Comparison of ENCODE assay signal across 17 cellular contexts in genomic region chr4:102469806-102470205, GRCh38. TPM values are rescaled to one million over a fixed set of nuclear protein-coding genes. Genes with fewer than 3 reads are reported as not detected.
DNase-seq lines count a peak whose midpoint lies in the region; ATAC-seq, FAIRE-seq and TF ChIP-seq lines count a peak whose summit lies in the region.
"Had no signal": no experiment of that assay in that cellular context is flagged by ENCODE, and none has a peak within 500 bp of the region (broad histone marks: within the 10 kb centered on the region; RNA-seq: fewer than 3 reads in every experiment).

No MANE protein-coding gene starts in this region.

- no peaks in the 10 kb centered on the region for H3K9me3 Mint-ChIP-seq in central memory CD8-positive, alpha-beta T cell

- no peak overlapping the region for H3K27ac ChIP-seq in A549
- H3K27ac ChIP-seq in A673 (ENCODE audit: low read depth, low read length, poor library complexity, severe bottlenecking): peak overlapping the region; percentile 25
- no peak overlapping the region for H3K27ac ChIP-seq in mammary epithelial cell (ENCODE audit: insufficient read depth, low read depth, low read length)

- FAIRE-seq in A549 (lab: Jason Lieb, UNC): no peak
- peak; percentile 21 for FAIRE-seq in GM12892 (lab: Jason Lieb, UNC)
- FAIRE-seq: D721Med had no signal

- dilution Hi-C loops in mammary epithelial cell (cut with HindIII; ENCODE audit: low sequenced_read_pairs): no loop called here

- 4% methylated on average over 1 of the region's 1 CpG for WGBS in A549 (ENCODE audit: missing lambda C conversion rate)
- 0% methylated on average over 1 of the region's 1 CpG for WGBS in mammary epithelial cell (ENCODE audit: low coverage, missing lambda C conversion rate)

- TF ChIP-seq CTCF in A549 (IDR thresholded peaks at IDR 0.05) (no peak), A673 (conservative IDR thresholded peaks at IDR 0.05; ENCODE audit: low read depth, low read length) (no peak), mammary epithelial cell (conservative IDR thresholded peaks at IDR 0.05 in 1 of 2, IDR thresholded peaks at IDR 0.05 in 1 of 2; ENCODE audit: extremely low read depth in 1 of 2, insufficient read depth in 1 of 2, low read depth in 1 of 2, low read length in 2 of 2) (no peak)

- H3K4me1 ChIP-seq in A549: no peaks in the 10 kb centered on the region
- peaks cover 15% of the 10 kb centered on the region for H3K4me1 ChIP-seq in A673 (ENCODE audit: insufficient read depth, low read length, poor library complexity, severe bottlenecking)
- H3K4me1 ChIP-seq in mammary epithelial cell (ENCODE audit: insufficient read depth, low read length): peaks cover 3% of the 10 kb centered on the region

- H3K4me2 ChIP-seq in A549 (no peak overlapping the region), mammary epithelial cell (ENCODE audit: insufficient read depth, low read depth, low read length) (no peak overlapping the region)

- intact Hi-C loops in A673 (cut with micrococcal nuclease; ENCODE audit: unreplicated experiment) (no loop called here), mammary epithelial cell (cut with micrococcal nuclease) (no loop called here)

- peaks cover 2% of the 10 kb centered on the region for H3K36me3 Mint-ChIP-seq in central memory CD8-positive, alpha-beta T cell (ENCODE audit: insufficient read depth)

- H3K4me1 Mint-ChIP-seq in central memory CD8-positive, alpha-beta T cell: peaks cover 6% of the 10 kb centered on the region
- H3K4me1 Mint-ChIP-seq: B cell had no signal

- POLR2A ChIA-PET in A549 (lab: Yijun Ruan, JAX) (no interaction called here), A673 (lab: Charles Lee; ENCODE audit: low non-redundant PET) (no interaction called here)

- ATAC-seq in A549: no peak
- peak; percentile 19 for ATAC-seq in central memory CD8-positive, alpha-beta T cell (replicated peaks; ENCODE audit: extremely low read depth, poor library complexity, severe bottlenecking)

- CTCF ChIA-PET in A549 (lab: Yijun Ruan, JAX) (interaction anchor here (1.0 kb wide), 1 partner anchor 8 kb away, joined by 3 read pairs; no protein-coding TSS in a partner anchor), A673 (lab: Charles Lee) (no interaction called here), mammary epithelial cell (lab: Charles Lee; ENCODE audit: low non-redundant PET) (interaction anchor here (0.6 kb wide), 1 partner anchor 86 kb away, joined by 3 read pairs; no protein-coding TSS in a partner anchor)

- no TSS peak for BruUV-seq in A673 (replicated peaks; lab: Mats Ljungman, UMichigan)
- BruUV-seq in mammary epithelial cell (replicated peaks; lab: Mats Ljungman, UMichigan): no TSS peak

- DNase-seq in A549 (ENCODE audit: low read depth in 1 of 2, low spot score in 1 of 2) (no peak), A673 (ENCODE audit: low spot score) (peak; percentile 76), GM12892 (ENCODE audit: insufficient read length) (no peak), mammary epithelial cell (no peak), superior temporal gyrus (ENCODE audit: extremely low spot score) (no peak), KG1 (lab: John Stamatoyannopoulos, UW) (no peak)
- DNase-seq in central memory CD8-positive, alpha-beta T cell (ENCODE audit: low spot score in 2 of 2): no peak
- DNase-seq: Karpas-422, MG63, NCI-H1048, NCI-H1436 treated with DMSO at 0.1 percent for 48 hours, NCI-H2029, NCI-H345, NCI-H524 treated with DMSO at 0.1 percent for 48 hours, SHP77 had no signal

- H3K36me3 ChIP-seq in A673 (ENCODE audit: insufficient read depth, low read length, poor library complexity, severe bottlenecking) (no peaks in the 10 kb centered on the region), mammary epithelial cell (ENCODE audit: insufficient read depth, low read length) (no peaks in the 10 kb centered on the region)
- H3K36me3 ChIP-seq: MG63 had no signal

- H2AFZ ChIP-seq in mammary epithelial cell (ENCODE audit: low read depth, low read length): no peak overlapping the region

- H3K4me3 Mint-ChIP-seq in central memory CD8-positive, alpha-beta T cell: no peak overlapping the region
- H3K4me3 Mint-ChIP-seq: B cell had no signal

- H3K4me3 ChIP-seq in A549 (no peak overlapping the region), A673 (ENCODE audit: low read depth, low read length, poor library complexity, severe bottlenecking) (no peak overlapping the region), mammary epithelial cell (replicated peaks in 1 of 3; ENCODE audit: insufficient read depth in 1 of 3, low read depth in 2 of 3, low read length in 3 of 3) (no peak overlapping the region)
- H3K4me3 ChIP-seq: MG63 had no signal

- H3K27ac Mint-ChIP-seq in central memory CD8-positive, alpha-beta T cell (ENCODE audit: low read depth): no peak overlapping the region
- H3K27ac Mint-ChIP-seq: B cell had no signal

- H3K27me3 Mint-ChIP-seq in central memory CD8-positive, alpha-beta T cell: peaks cover 23% of the 10 kb centered on the region

- no peak for TF ChIP-seq RAD21 in A549 (conservative IDR thresholded peaks at IDR 0.05 in 1 of 2, IDR thresholded peaks at IDR 0.05 in 1 of 2)

- H3K9ac ChIP-seq in mammary epithelial cell (ENCODE audit: insufficient read depth, low read length): no peak overlapping the region

- no peaks in the 10 kb centered on the region for H3K79me2 ChIP-seq in mammary epithelial cell (ENCODE audit: insufficient read depth, low read length)

- TF ChIP-seq EP300 in A549 (IDR thresholded peaks at IDR 0.05): no peak

- in situ Hi-C loops in mammary epithelial cell (cut with MboI; ENCODE audit: low sequenced_read_pairs in 2 of 2): loop anchor here in 1 of 2 donors (25.0 kb wide), 1 partner anchor 142 kb away; no protein-coding TSS in a partner anchor

- TF ChIP-seq POLR2A in A549 (IDR thresholded peaks at IDR 0.05; ENCODE audit: low read length): no peak
- TF ChIP-seq POLR2A in GM12892 (IDR thresholded peaks at IDR 0.05; ENCODE audit: low read depth, low read length): no peak

- no peaks in the 10 kb centered on the region for H3K9me3 ChIP-seq in A549
- no peaks in the 10 kb centered on the region for H3K9me3 ChIP-seq in A673 (ENCODE audit: low read depth, low read length, poor library complexity, severe bottlenecking)
- H3K9me3 ChIP-seq in mammary epithelial cell (replicated peaks; ENCODE audit: insufficient read depth, low read length): no peaks in the 10 kb centered on the region
- H3K9me3 ChIP-seq: MG63 had no signal

- H4K20me1 ChIP-seq in mammary epithelial cell (ENCODE audit: insufficient read depth, low read length): no peaks in the 10 kb centered on the region

- no peaks in the 10 kb centered on the region for H3K27me3 ChIP-seq in A673 (replicated peaks; ENCODE audit: insufficient read depth, low read depth, low read length, poor library complexity)
- peaks cover 3% of the 10 kb centered on the region for H3K27me3 ChIP-seq in mammary epithelial cell (ENCODE audit: insufficient read depth, low read length)
- H3K27me3 ChIP-seq: MG63 had no signal

TF ChIP-seq in A549, 52 proteins besides CTCF, POLR2A, EP300 and RAD21:
- TF ChIP-seq MYC (IDR thresholded peaks at IDR 0.05; ENCODE audit: borderline replicate concordance, low read length) (no peak), RFX5 (IDR thresholded peaks at IDR 0.05) (no peak), BCL3 (IDR thresholded peaks at IDR 0.05) (no peak), CHD2 (IDR thresholded peaks at IDR 0.05; ENCODE audit: low read length, partially characterized antibody) (no peak), HOXA7 (CRISPR knock-in tag; IDR thresholded peaks at IDR 0.05) (no peak), RNF2 (IDR thresholded peaks at IDR 0.05; ENCODE audit: borderline replicate concordance, low read depth) (0 out of 2 replicates have a peak, but pooled peaks have one; percentile 36), CBX8 (IDR thresholded peaks at IDR 0.05) (peak; percentile 8; the same call in 1 of the 2 replicates), PBX3 (IDR thresholded peaks at IDR 0.05) (no peak), FOSL2 (IDR thresholded peaks at IDR 0.05) (no peak), FOSL2 (CRISPR knock-in tag; IDR thresholded peaks at IDR 0.05) (no peak), HDAC2 (IDR thresholded peaks at IDR 0.05) (no peak)

RNA-seq across cellular contexts. Expression of gene NFKB1, which starts 31.4 kb away (rescaled TPM):
- polyA plus RNA-seq in A549 (2011; rRNA removed): 18.3 and 19.3 TPM in 2 replicates
- 12.0 and 14.3 TPM in 2 replicates for polyA plus RNA-seq in A549 (2012; cell fraction: cytosol; rRNA removed)
- polyA plus RNA-seq in A549 (2012; cell fraction: nucleus; rRNA removed): 17.6 and 20.6 TPM in 2 replicates
- polyA plus RNA-seq in A549 (2017; fragmentation: RNase III; extraction: RNeasy Plus Mini Kit Qiagen cat#74134 plus additional on column Dnase treatment): 15.2 to 18.0 TPM (median 16.8 TPM) in 3 replicates
- 22.6 and 28.2 TPM in 2 replicates for polyA minus RNA-seq in A549 (2011; rRNA and poly(A)+ RNA removed)
- total RNA-seq in A673 (2021): 25.3 and 26.1 TPM in 2 replicates
- polyA plus RNA-seq in GM12892 (2012; ENCODE audit: missing spikeins): 46.8 TPM
- 10 to 100 TPM; 23.5 to 52.9 TPM for total RNA-seq in mammary epithelial cell
- 25.5 TPM for polyA plus RNA-seq in mammary epithelial cell
- 40.6 TPM for polyA minus RNA-seq in mammary epithelial cell
